In the genomic region with DNA sequence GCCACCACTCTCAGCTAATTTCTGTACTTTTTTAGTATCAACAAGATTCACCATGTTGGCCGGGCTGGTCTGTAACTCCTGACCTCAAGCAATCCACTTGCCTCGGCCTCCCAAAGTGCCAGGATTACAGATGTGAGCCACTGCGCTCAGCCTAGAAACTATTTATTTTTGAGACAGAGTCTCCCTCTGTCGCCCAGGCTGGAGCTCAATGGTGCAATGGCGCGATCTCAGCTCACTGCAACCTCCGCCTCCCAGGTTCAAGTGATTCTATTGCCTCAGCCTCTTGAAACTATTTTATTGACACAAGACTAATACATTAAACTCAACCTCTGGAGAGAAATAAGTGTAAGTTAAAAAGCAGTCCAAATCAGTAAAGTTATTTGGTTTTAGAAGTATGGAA, we compare ENCODE assay signal across 29 cellular contexts.
"Had no signal": no experiment of that assay in that cellular context is flagged by ENCODE, and none has a peak within 500 bp of the region (broad histone marks: within the 10 kb centered on the region; RNA-seq: fewer than 3 reads in every experiment).

No MANE protein-coding gene starts in this region.

- H3K9me3 ChIP-seq: heart left ventricle, ovary, prostate gland, SJSA1 had no signal

- H3K4me1 ChIP-seq: prostate gland, SJSA1 had no signal

- ATAC-seq: activated CD4-positive, CD25-positive, alpha-beta regulatory T cell treated with anti-CD3 and anti-CD28 coated beads, Interleukin-2, amount 50 U/mL, for 24 hours; esophagus mucosa; heart left ventricle; left colon; sciatic nerve; stimulated activated naive CD8-positive, alpha-beta T cell treated with anti-CD3 and anti-CD28 coated beads, Interleukin-15, Interleukin-2, amounts not matched to agents 100 U/mL and 50 U/mL, for 24 hours had no signal

- H3K9me3 Mint-ChIP-seq: activated CD4-positive, alpha-beta T cell treated with anti-CD3 and anti-CD28 coated beads, Interleukin-2, amount 10 ng/mL, durations not matched to agents 7 days and 5 days; central memory CD8-positive, alpha-beta T cell; dendritic cell treated with granulocyte-macrophage colony-stimulating factor and Interleukin-4, amounts not matched to agents 40 ng/mL and 50 ng/mL, for 4 days; endodermal cell; immature natural killer cell; nephron progenitor cell had no signal

- H3K27ac ChIP-seq: heart left ventricle, ovary, prostate gland, SJSA1, skin epidermis, WERI-Rb-1 had no signal

- H3K27ac Mint-ChIP-seq: activated CD4-positive, alpha-beta T cell treated with anti-CD3 and anti-CD28 coated beads, Interleukin-2, amount 10 ng/mL, durations not matched to agents 7 days and 5 days; dendritic cell treated with granulocyte-macrophage colony-stimulating factor and Interleukin-4, amounts not matched to agents 40 ng/mL and 50 ng/mL, for 4 days; endodermal cell; immature natural killer cell; nephron progenitor cell had no signal

- H3K27me3 ChIP-seq: heart left ventricle, ovary, SJSA1 had no signal

- H3K4me3 Mint-ChIP-seq: activated CD4-positive, alpha-beta T cell treated with anti-CD3 and anti-CD28 coated beads, Interleukin-2, amount 10 ng/mL, durations not matched to agents 7 days and 5 days; central memory CD8-positive, alpha-beta T cell; dendritic cell treated with granulocyte-macrophage colony-stimulating factor and Interleukin-4, amounts not matched to agents 40 ng/mL and 50 ng/mL, for 4 days; endodermal cell; immature natural killer cell; nephron progenitor cell had no signal

- H3K27me3 Mint-ChIP-seq: activated CD4-positive, alpha-beta T cell treated with anti-CD3 and anti-CD28 coated beads, Interleukin-2, amount 10 ng/mL, durations not matched to agents 7 days and 5 days; central memory CD8-positive, alpha-beta T cell; dendritic cell treated with granulocyte-macrophage colony-stimulating factor and Interleukin-4, amounts not matched to agents 40 ng/mL and 50 ng/mL, for 4 days had no signal

- H3K4me3 ChIP-seq: heart left ventricle, ovary, prostate gland, SJSA1, skin epidermis had no signal

- H3K4me1 Mint-ChIP-seq: central memory CD8-positive, alpha-beta T cell; endodermal cell; immature natural killer cell; nephron progenitor cell had no signal

- DNase-seq: activated CD4-positive, alpha-beta T cell treated with anti-CD3 and anti-CD28 coated beads, Interleukin-2, amount 10 ng/mL, durations not matched to agents 7 days and 5 days; activated CD8-positive, alpha-beta memory T cell treated with anti-CD3 and anti-CD28 coated beads for 24 hours; activated gamma-delta T cell treated with Interleukin-2 at 50 U/mL for 16 hours; activated T-cell treated with anti-CD3 and anti-CD28 coated beads, Interleukin-2, amount 50 U/mL, for 1 hour; anterior cingulate cortex; endodermal cell; foreskin fibroblast; heart left ventricle; hypothalamus; immature natural killer cell; kidney; left colon; nephron progenitor cell; ovary; retina; stimulated activated CD4-positive, alpha-beta T cell treated with anti-CD3 and anti-CD28 coated beads, Interleukin-12 subunit alpha, Interleukin-12 subunit beta, amount 100 ng/mL, for 4 hours; stimulated activated CD4-positive, alpha-beta T cell treated with anti-CD3 and anti-CD28 coated beads, Interleukin-4, amount 100 ng/mL, for 1 hour; stimulated activated naive CD8-positive, alpha-beta T cell treated with anti-CD3 and anti-CD28 coated beads, Interleukin-15, Interleukin-2, amounts not matched to agents 100 U/mL and 50 U/mL, for 24 hours; substantia nigra; T1000; WERI-Rb-1 had no signal

- H3K36me3 ChIP-seq: ovary, prostate gland had no signal
